Comparison of ENCODE assay signal across 8 cellular contexts in the genomic region with DNA sequence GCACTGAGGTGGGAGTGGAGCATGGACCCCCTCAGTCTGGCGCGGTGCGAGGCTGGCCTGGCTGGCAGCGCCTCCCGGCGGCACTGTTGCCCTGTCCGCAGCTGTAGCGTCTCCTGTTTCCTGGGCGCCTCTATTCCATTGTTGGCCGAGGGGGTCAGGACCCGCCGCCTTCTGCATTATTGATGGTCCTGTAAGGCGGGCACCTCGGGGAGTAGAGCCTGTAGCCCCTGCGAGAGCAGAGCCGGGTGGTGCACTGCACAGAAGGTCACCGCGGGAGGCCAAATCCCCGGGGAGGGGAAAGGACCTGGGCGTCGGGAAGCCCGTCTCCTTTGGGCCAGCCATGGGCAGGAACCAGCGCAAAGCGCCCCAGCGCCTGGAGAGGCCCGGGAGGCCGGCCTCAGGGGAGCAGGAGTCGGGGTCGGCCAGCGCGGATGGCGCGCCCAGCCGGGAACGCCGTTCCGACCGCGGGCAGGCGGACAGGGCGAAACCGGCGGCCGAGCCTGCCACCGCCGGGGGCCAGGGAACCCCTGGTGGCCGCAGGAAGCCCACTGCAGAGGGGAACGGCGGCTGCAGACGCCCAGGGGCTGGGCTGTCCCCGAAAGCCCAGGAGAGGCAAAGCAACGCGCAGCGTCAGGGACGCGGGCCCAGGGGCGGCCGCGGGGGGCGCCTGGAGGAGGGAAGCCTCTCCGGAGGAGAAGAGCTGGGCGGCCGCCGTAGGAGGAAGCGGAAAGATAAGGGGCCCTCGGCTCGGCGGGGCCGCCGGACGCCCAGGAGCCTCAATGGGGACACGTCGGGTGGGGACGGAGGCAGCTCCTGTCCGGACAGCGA. TPM values are rescaled to one million over a fixed set of nuclear protein-coding genes. Genes with fewer than 3 reads are reported as not detected.
DNase-seq lines count a peak whose midpoint lies in the region; TF ChIP-seq lines count a peak whose summit lies in the region.

A gene (plus strand): TSS at position 83 of the 828 bp plus-strand sequence. CDS start 258 bp downstream, at position 341.

- intact Hi-C loops in activated CD4-positive, alpha-beta memory T cell treated with anti-CD3 and anti-CD28 coated beads for 36 hours (cut with micrococcal nuclease): no loop called here

- no peaks in the 10 kb centered on the region for H3K4me1 Mint-ChIP-seq in activated CD4-positive, alpha-beta memory T cell treated with anti-CD3 and anti-CD28 coated beads for 36 hours (ENCODE audit: low read depth)

- H3K36me3 Mint-ChIP-seq in activated CD4-positive, alpha-beta memory T cell treated with anti-CD3 and anti-CD28 coated beads for 36 hours: no peaks in the 10 kb centered on the region

- POLR2A ChIA-PET in activated CD4-positive, alpha-beta memory T cell treated with anti-CD3 and anti-CD28 coated beads for 36 hours (lab: Charles Lee): interaction anchor here (0.9 to 1.3 kb wide), 4 partner anchors 9 to 299 kb away, joined by 3 to 4 read pairs (median 4); a partner anchor contains a TSS

- no peaks in the 10 kb centered on the region for H3K27me3 Mint-ChIP-seq in activated CD4-positive, alpha-beta memory T cell treated with anti-CD3 and anti-CD28 coated beads for 36 hours

- H3K27me3 ChIP-seq in DOHH2 (ENCODE audit: control insufficient read depth, low read length) (peaks cover 63% of the 10 kb centered on the region), duodenal mucosa (ENCODE audit: control insufficient read depth in 1 of 2, insufficient read depth in 2 of 2, low read length in 2 of 2) (no peaks in the 10 kb centered on the region)

- H3K9me3 Mint-ChIP-seq in activated CD4-positive, alpha-beta memory T cell treated with anti-CD3 and anti-CD28 coated beads for 36 hours: no peaks in the 10 kb centered on the region

- no peaks in the 10 kb centered on the region for H3K9me3 ChIP-seq in DOHH2 (ENCODE audit: control insufficient read depth, insufficient read depth, low read length)
- no peaks in the 10 kb centered on the region for H3K9me3 ChIP-seq in duodenal mucosa (ENCODE audit: control insufficient read depth in 1 of 2, low read length in 2 of 2)

- no peak within 1 kb of the TSS for H3K27ac Mint-ChIP-seq in activated CD4-positive, alpha-beta memory T cell treated with anti-CD3 and anti-CD28 coated beads for 36 hours

- no peak within 1 kb of the TSS for H3K27ac ChIP-seq in DOHH2 (ENCODE audit: low read depth, low read length)
- H3K27ac ChIP-seq in duodenal mucosa (ENCODE audit: low read depth, low read length): peak within 1 kb of the TSS; percentile 81

- no peaks in the 10 kb centered on the region for H3K36me3 ChIP-seq in DOHH2 (ENCODE audit: control insufficient read depth, low read length)
- H3K36me3 ChIP-seq in duodenal mucosa (ENCODE audit: control insufficient read depth in 1 of 2, insufficient read depth in 2 of 2, low read length in 2 of 2): no peaks in the 10 kb centered on the region

- peak; percentile 69 for DNase-seq in NCI-H146 (lab: John Stamatoyannopoulos, UW)
- peak; percentile 60 for DNase-seq in activated CD4-positive, alpha-beta memory T cell treated with anti-CD3 and anti-CD28 coated beads for 36 hours
- no peak for DNase-seq in mesenteric fat pad (ENCODE audit: low spot score)
- DNase-seq in stimulated activated CD8-positive, alpha-beta memory T cell treated with anti-CD3 and anti-CD28 coated beads, Interleukin-2, amount 100 ng/mL, for 1 hour (ENCODE audit: low read depth in 2 of 2): peak; percentile 49 to 54
- DNase-seq in RPMI8226: no peak
- DNase-seq in NCI-H2081 (lab: John Stamatoyannopoulos, UW): no peak

- peak within 1 kb of the TSS; percentile 40 to 59 for H3K9ac ChIP-seq in duodenal mucosa (ENCODE audit: low read depth in 1 of 2, low read length in 2 of 2)

- H3K4me2 ChIP-seq in DOHH2 (ENCODE audit: low read length): peak within 1 kb of the TSS; percentile 54

- no peaks in the 10 kb centered on the region for H4K20me1 ChIP-seq in DOHH2 (ENCODE audit: control insufficient read depth, insufficient read depth, low read depth, low read length)

- H3F3A ChIP-seq in DOHH2 (ENCODE audit: control insufficient read depth, insufficient read depth): no peaks in the 10 kb centered on the region

- H3K4me1 ChIP-seq in DOHH2 (ENCODE audit: control insufficient read depth, low read length): peaks cover 34% of the 10 kb centered on the region
- peaks cover 3 to 4% of the 10 kb centered on the region in 2 donors for H3K4me1 ChIP-seq in duodenal mucosa (ENCODE audit: control insufficient read depth in 1 of 2, insufficient read depth in 2 of 2, low read length in 2 of 2)

- H3K79me2 ChIP-seq in DOHH2 (ENCODE audit: control insufficient read depth, low read length): no peaks in the 10 kb centered on the region

- peak; percentile 18 for TF ChIP-seq CTCF in DOHH2 (IDR thresholded peaks at IDR 0.05; ENCODE audit: low read depth, low read length, poor library complexity, severe bottlenecking)

- CTCF ChIA-PET in activated CD4-positive, alpha-beta memory T cell treated with anti-CD3 and anti-CD28 coated beads for 36 hours (lab: Charles Lee): interaction anchor here (0.8 to 4.0 kb wide), 5 partner anchors 14 to 166 kb away, joined by 3 to 20 read pairs (median 3); a partner anchor contains a TSS

- H3K4me3 ChIP-seq in DOHH2 (ENCODE audit: low read length) (peak within 1 kb of the TSS; percentile 35), duodenal mucosa (ENCODE audit: low read depth in 1 of 2, low read length in 2 of 2) (peak within 1 kb of the TSS; percentile 43 to 71)

- no peaks in the 10 kb centered on the region for H3K9me2 ChIP-seq in DOHH2 (replicated peaks; ENCODE audit: control insufficient read depth, low read length)

- no peak within 1 kb of the TSS for H3K4me3 Mint-ChIP-seq in activated CD4-positive, alpha-beta memory T cell treated with anti-CD3 and anti-CD28 coated beads for 36 hours

RNA-seq across cellular contexts. Expression of the gene that starts here (rescaled TPM):
- total RNA-seq in activated CD4-positive, alpha-beta memory T cell treated with anti-CD3 and anti-CD28 coated beads for 36 hours: 10 to 100 TPM; 16.8 to 20.5 TPM
- 110 TPM for total RNA-seq in mesenteric fat pad

Comparison
In these comparisons a context has a peak if more than half of its experiments do, and no peak if none do; other contexts are left out.
1. DNase-seq: peak in NCI-H146 (single experiment), activated CD4-positive, alpha-beta memory T cell treated with anti-CD3 and anti-CD28 coated beads for 36 hours (single experiment) and stimulated activated CD8-positive, alpha-beta memory T cell treated with anti-CD3 and anti-CD28 coated beads, Interleukin-2, amount 100 ng/mL, for 1 hour (2 of 2); none in mesenteric fat pad (single experiment), RPMI8226 (single experiment) and NCI-H2081 (0 of 2).